8 cellular contexts compared by ENCODE assay signal in the genomic region with DNA sequence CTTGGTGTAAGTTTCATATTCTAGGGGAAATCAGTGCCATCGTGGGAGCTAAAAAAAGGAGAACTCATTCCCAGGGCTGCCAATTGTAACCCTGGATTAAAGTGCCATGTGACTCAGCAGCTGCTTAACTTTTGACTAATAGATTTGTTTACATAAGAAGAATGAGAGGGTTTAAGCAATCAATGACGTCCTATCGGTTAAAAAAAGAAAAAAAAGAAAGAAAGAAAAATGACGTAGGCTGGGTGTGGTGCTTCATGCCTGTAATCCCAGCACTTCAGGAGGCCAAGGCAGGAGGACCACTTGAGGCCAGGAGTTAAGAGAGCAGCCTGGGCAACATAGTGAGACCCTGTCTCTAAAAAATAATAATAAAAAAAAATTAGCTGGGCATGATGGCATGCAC.
DNase-seq lines count a peak whose midpoint lies in the region; ATAC-seq, FAIRE-seq and TF ChIP-seq lines count a peak whose summit lies in the region.

No MANE protein-coding gene starts in this region.

- no peak overlapping the region for H2BK20ac ChIP-seq in IMR-90 (ENCODE audit: low read depth, low read length)

- H4K91ac ChIP-seq in IMR-90 (ENCODE audit: insufficient read depth, low read depth, low read length), result no peak overlapping the region; the same call in 1 of the 2 replicates

- peaks cover 7% of the 10 kb centered on the region; the same call in 1 of the 2 replicates for H3K9me1 ChIP-seq in IMR-90 (ENCODE audit: insufficient read depth, low read length)

- no peak for TF ChIP-seq RAD21 in IMR-90 (IDR thresholded peaks at IDR 0.05; ENCODE audit: low read length)

- no peak overlapping the region for H2BK120ac ChIP-seq in IMR-90 (ENCODE audit: low read depth, low read length)

- CTCF ChIA-PET in IMR-90 (lab: Yijun Ruan, JAX), result interaction anchor here (0.6 to 0.7 kb wide), 2 partner anchors 39 to 208 kb away, joined by 3 read pairs; no protein-coding TSS in a partner anchor

- H3K4me3 ChIP-seq in IMR-90 (ENCODE audit: insufficient read depth, low read depth, low read length), result no peak overlapping the region
- no peak overlapping the region for H3K4me3 ChIP-seq in bronchial epithelial cell (ENCODE audit: low read depth, low read length)
- peak overlapping the region; percentile 16 for H3K4me3 ChIP-seq in mucosa of stomach (ENCODE audit: low read length)

- TF ChIP-seq CTCF in IMR-90 (conservative IDR thresholded peaks at IDR 0.05; ENCODE audit: low read depth, low read length) (no peak), bronchial epithelial cell (IDR thresholded peaks at IDR 0.05; ENCODE audit: insufficient read depth, low read length, severe bottlenecking) (no peak)

- BruUV-seq in IMR-90 (replicated peaks; lab: Mats Ljungman, UMichigan), result no TSS peak

- no peak overlapping the region for H3K23ac ChIP-seq in IMR-90 (ENCODE audit: low read depth, low read length)

- no peak overlapping the region for H2AK9ac ChIP-seq in IMR-90 (replicated peaks; ENCODE audit: low read depth, low read length, poor library complexity)

- H2AK5ac ChIP-seq in IMR-90 (ENCODE audit: low read depth, low read length), result no peak overlapping the region

- intact Hi-C loops in IMR-90 (cut with micrococcal nuclease), result no loop called here

- no peak overlapping the region for H2BK5ac ChIP-seq in IMR-90 (ENCODE audit: low read depth, low read length, poor library complexity, severe bottlenecking)

- peaks cover 18% of the 10 kb centered on the region for H3K27me3 ChIP-seq in IMR-90 (ENCODE audit: control insufficient read depth, insufficient read depth, low read length)
- H3K27me3 ChIP-seq in bronchial epithelial cell (ENCODE audit: control insufficient read depth, insufficient read depth, low read length), result no peaks in the 10 kb centered on the region
- H3K27me3 ChIP-seq in mucosa of stomach (ENCODE audit: control insufficient read depth, insufficient read depth, low read length), result no peaks in the 10 kb centered on the region

- no peaks in the 10 kb centered on the region for H3K9me3 ChIP-seq in IMR-90 (ENCODE audit: control insufficient read depth, insufficient read depth, low read length)
- H3K9me3 ChIP-seq in mucosa of stomach (ENCODE audit: control insufficient read depth, low read length), result no peaks in the 10 kb centered on the region

- DNase-seq in CD1c-positive myeloid dendritic cell (ENCODE audit: extremely low spot score) (peak; percentile 55), IMR-90 (peak; percentile 92), bronchial epithelial cell (ENCODE audit: low read depth) (peak; percentile 98), D341Med (ENCODE audit: low spot score) (no peak), NCI-H2196 treated with DMSO at 0.1 percent for 48 hours (lab: John Stamatoyannopoulos, UW; ENCODE audit: unreplicated experiment) (no peak), DMS79 (lab: John Stamatoyannopoulos, UW) (no peak)

- H3K4ac ChIP-seq in IMR-90 (ENCODE audit: low read depth, low read length), result no peak overlapping the region

- POLR2A ChIA-PET in IMR-90 (lab: Charles Lee; ENCODE audit: unreplicated experiment), result no interaction called here

- H3K4me2 ChIP-seq in IMR-90 (ENCODE audit: low read depth, low read length), result no peak overlapping the region

- no peak overlapping the region for H2AFZ ChIP-seq in IMR-90 (replicated peaks; ENCODE audit: low read length, poor library complexity)

- dilution Hi-C loops in IMR-90 (cut with HindIII; ENCODE audit: low sequenced_read_pairs, unreplicated experiment), result no loop called here

- H3K9ac ChIP-seq in IMR-90 (ENCODE audit: low read depth, low read length) (no peak overlapping the region), mucosa of stomach (ENCODE audit: low read length) (peak overlapping the region; percentile 86)

- H3K56ac ChIP-seq in IMR-90 (ENCODE audit: extremely low read depth, insufficient read depth, low read length), result no peak overlapping the region

- ATAC-seq in IMR-90 (ENCODE audit: low read depth), result peak; percentile 49
- no peak for ATAC-seq in HG03139 (IDR thresholded peaks at IDR 0.05; ENCODE audit: unreplicated experiment)

- H4K8ac ChIP-seq in IMR-90 (ENCODE audit: low read depth in 2 of 2, low read length in 2 of 2), result no peak overlapping the region

- H4K20me1 ChIP-seq in IMR-90 (ENCODE audit: insufficient read depth, low read length), result no peaks in the 10 kb centered on the region

- H3K4me1 ChIP-seq in IMR-90 (ENCODE audit: control insufficient read depth, insufficient read depth, low read length) (peaks cover 9% of the 10 kb centered on the region), mucosa of stomach (ENCODE audit: control insufficient read depth, insufficient read depth, low read length) (peaks cover 79% of the 10 kb centered on the region)

- H3K18ac ChIP-seq in IMR-90 (ENCODE audit: low read depth, low read length), result no peak overlapping the region

- WGBS in IMR-90 (ENCODE audit: extremely low coverage in 2 of 2, insufficient read length in 1 of 2), 2 experiments, result 0% methylated on average over 3 of the region's 4 CpGs; no CpG with 5 or more reads in 1 of the 2 experiments

- H3K27ac ChIP-seq in IMR-90 (ENCODE audit: insufficient read depth, low read length), result no peak overlapping the region

- H3K79me1 ChIP-seq in IMR-90 (ENCODE audit: low read depth in 1 of 2, low read length in 2 of 2), result no peaks in the 10 kb centered on the region

- no peak for FAIRE-seq in bronchial epithelial cell (lab: Jason Lieb, UNC)

- no peak overlapping the region for H3K14ac ChIP-seq in IMR-90 (replicated peaks; ENCODE audit: low read depth, low read length)

- no peak for TF ChIP-seq POLR2A in IMR-90 (IDR thresholded peaks at IDR 0.05; ENCODE audit: low read depth, low read length)

- no peak overlapping the region for H2BK15ac ChIP-seq in IMR-90 (ENCODE audit: low read depth, low read length)

- in situ Hi-C loops in IMR-90 (cut with MboI; ENCODE audit: low sequenced_read_pairs), result no loop called here

- no peak overlapping the region for H4K5ac ChIP-seq in IMR-90 (ENCODE audit: low read depth, low read length)

- H3K36me3 ChIP-seq in IMR-90 (ENCODE audit: control insufficient read depth, insufficient read depth, low read length) (no peaks in the 10 kb centered on the region), bronchial epithelial cell (ENCODE audit: control insufficient read depth, insufficient read depth, low read length) (peaks cover 3% of the 10 kb centered on the region), mucosa of stomach (ENCODE audit: control insufficient read depth, insufficient read depth, low read length) (peaks cover 5% of the 10 kb centered on the region)

TF ChIP-seq in IMR-90, 13 proteins besides CTCF, POLR2A, EP300 and RAD21:
- TF ChIP-seq CEBPB (IDR thresholded peaks at IDR 0.05; ENCODE audit: low read depth, low read length) (peak; percentile 88), FOS (IDR thresholded peaks at IDR 0.05; ENCODE audit: low read depth, low read length) (peak; percentile 50; the same call in 1 of the 2 replicates), BHLHE40 (IDR thresholded peaks at IDR 0.05; ENCODE audit: low read depth, low read length) (no peak), RFX5 (IDR thresholded peaks at IDR 0.05; ENCODE audit: low read depth, low read length) (no peak), RCOR1 (IDR thresholded peaks at IDR 0.05; ENCODE audit: insufficient replicate concordance, low read length) (peak; percentile 51), MXI1 (IDR thresholded peaks at IDR 0.05; ENCODE audit: borderline replicate concordance, low read depth, low read length) (no peak), MAFK (IDR thresholded peaks at IDR 0.05; ENCODE audit: low read depth, low read length) (0 out of 2 replicates have a peak, but pooled peaks have one; percentile 2)
- TF ChIP-seq, protein P1, sequence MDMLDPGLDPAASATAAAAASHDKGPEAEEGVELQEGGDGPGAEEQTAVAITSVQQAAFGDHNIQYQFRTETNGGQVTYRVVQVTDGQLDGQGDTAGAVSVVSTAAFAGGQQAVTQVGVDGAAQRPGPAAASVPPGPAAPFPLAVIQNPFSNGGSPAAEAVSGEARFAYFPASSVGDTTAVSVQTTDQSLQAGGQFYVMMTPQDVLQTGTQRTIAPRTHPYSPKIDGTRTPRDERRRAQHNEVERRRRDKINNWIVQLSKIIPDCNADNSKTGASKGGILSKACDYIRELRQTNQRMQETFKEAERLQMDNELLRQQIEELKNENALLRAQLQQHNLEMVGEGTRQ (IDR thresholded peaks at IDR 0.05; ENCODE audit: low read depth, low read length), result peak; percentile 77

Comparison
In these comparisons a context has a peak if more than half of its experiments do, and no peak if none do; other contexts are left out.
1. DNase-seq: peak in CD1c-positive myeloid dendritic cell (single experiment), IMR-90 (single experiment) and bronchial epithelial cell (single experiment); none in D341Med (single experiment), NCI-H2196 treated with DMSO at 0.1 percent for 48 hours (single experiment) and DMS79 (single experiment).